2 cellular contexts compared by ENCODE assay signal in the genomic region with DNA sequence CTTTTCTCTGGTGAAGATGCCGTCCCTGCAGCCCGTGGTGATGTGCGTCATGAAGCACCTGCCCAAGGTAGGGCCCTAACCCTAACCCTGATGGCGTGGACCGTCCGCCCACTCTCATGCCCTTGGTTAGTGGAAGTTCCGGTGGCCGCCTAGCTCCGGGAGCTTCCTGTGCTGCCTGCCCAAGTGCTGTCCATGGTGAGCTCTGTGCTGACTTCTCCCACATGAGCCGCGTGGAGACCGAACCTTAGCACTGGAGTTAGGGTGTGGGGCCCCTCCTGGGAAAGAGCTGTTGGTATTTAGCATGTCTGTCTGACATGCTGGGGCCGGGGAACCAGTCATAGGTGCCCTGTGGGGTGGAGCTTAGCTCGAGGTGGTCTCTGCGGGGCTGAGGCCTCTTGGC.
TF ChIP-seq lines count a peak whose summit lies in the region.

No MANE protein-coding gene starts in this region.

TF ChIP-seq in IMR-90, 13 proteins besides CTCF, POLR2A, EP300 and RAD21:
- TF ChIP-seq RCOR1 (IDR thresholded peaks at IDR 0.05; ENCODE audit: insufficient replicate concordance, low read length), result no peak
- no peak for TF ChIP-seq SMC3 (IDR thresholded peaks at IDR 0.05; ENCODE audit: low read depth, low read length)
- no peak for TF ChIP-seq MXI1 (IDR thresholded peaks at IDR 0.05; ENCODE audit: borderline replicate concordance, low read depth, low read length)
- no peak for TF ChIP-seq MAFK (IDR thresholded peaks at IDR 0.05; ENCODE audit: low read depth, low read length)
- TF ChIP-seq, protein P1, sequence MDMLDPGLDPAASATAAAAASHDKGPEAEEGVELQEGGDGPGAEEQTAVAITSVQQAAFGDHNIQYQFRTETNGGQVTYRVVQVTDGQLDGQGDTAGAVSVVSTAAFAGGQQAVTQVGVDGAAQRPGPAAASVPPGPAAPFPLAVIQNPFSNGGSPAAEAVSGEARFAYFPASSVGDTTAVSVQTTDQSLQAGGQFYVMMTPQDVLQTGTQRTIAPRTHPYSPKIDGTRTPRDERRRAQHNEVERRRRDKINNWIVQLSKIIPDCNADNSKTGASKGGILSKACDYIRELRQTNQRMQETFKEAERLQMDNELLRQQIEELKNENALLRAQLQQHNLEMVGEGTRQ (IDR thresholded peaks at IDR 0.05; ENCODE audit: low read depth, low read length), result no peak
- TF ChIP-seq, protein P2, sequence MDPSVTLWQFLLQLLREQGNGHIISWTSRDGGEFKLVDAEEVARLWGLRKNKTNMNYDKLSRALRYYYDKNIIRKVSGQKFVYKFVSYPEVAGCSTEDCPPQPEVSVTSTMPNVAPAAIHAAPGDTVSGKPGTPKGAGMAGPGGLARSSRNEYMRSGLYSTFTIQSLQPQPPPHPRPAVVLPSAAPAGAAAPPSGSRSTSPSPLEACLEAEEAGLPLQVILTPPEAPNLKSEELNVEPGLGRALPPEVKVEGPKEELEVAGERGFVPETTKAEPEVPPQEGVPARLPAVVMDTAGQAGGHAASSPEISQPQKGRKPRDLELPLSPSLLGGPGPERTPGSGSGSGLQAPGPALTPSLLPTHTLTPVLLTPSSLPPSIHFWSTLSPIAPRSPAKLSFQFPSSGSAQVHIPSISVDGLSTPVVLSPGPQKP (IDR thresholded peaks at IDR 0.05; ENCODE audit: borderline replicate concordance, low read depth, low read length), result no peak

TF ChIP-seq in HEK293T, 16 proteins besides CTCF, POLR2A, EP300 and RAD21:
- no peak for TF ChIP-seq FOXK2 (IDR thresholded peaks at IDR 0.05)
- no peak for TF ChIP-seq ARNT (IDR thresholded peaks at IDR 0.05)
- TF ChIP-seq HDGF (IDR thresholded peaks at IDR 0.05; ENCODE audit: borderline replicate concordance), result no peak
- TF ChIP-seq BHLHE40 (IDR thresholded peaks at IDR 0.05; ENCODE audit: borderline replicate concordance), result no peak
- no peak for TF ChIP-seq L3MBTL2 (conservative IDR thresholded peaks at IDR 0.05)
- no peak for TF ChIP-seq SP1 (IDR thresholded peaks at IDR 0.05)
- no peak for TF ChIP-seq CTBP1 (IDR thresholded peaks at IDR 0.05; ENCODE audit: borderline replicate concordance)
- no peak for TF ChIP-seq ELF4 (IDR thresholded peaks at IDR 0.05)
- TF ChIP-seq FOXM1 (IDR thresholded peaks at IDR 0.05; ENCODE audit: borderline replicate concordance), result no peak
- no peak for TF ChIP-seq TARDBP (IDR thresholded peaks at IDR 0.05)
- no peak for TF ChIP-seq ZNF384 (IDR thresholded peaks at IDR 0.05)
- no peak for TF ChIP-seq NFRKB (IDR thresholded peaks at IDR 0.05)
- no peak for TF ChIP-seq FOXA1 (IDR thresholded peaks at IDR 0.05)
- TF ChIP-seq, protein P3, sequence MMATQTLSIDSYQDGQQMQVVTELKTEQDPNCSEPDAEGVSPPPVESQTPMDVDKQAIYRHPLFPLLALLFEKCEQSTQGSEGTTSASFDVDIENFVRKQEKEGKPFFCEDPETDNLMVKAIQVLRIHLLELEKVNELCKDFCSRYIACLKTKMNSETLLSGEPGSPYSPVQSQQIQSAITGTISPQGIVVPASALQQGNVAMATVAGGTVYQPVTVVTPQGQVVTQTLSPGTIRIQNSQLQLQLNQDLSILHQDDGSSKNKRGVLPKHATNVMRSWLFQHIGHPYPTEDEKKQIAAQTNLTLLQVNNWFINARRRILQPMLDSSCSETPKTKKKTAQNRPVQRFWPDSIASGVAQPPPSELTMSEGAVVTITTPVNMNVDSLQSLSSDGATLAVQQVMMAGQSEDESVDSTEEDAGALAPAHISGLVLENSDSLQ (IDR thresholded peaks at IDR 0.05), result no peak
- no peak for TF ChIP-seq LEF1 (IDR thresholded peaks at IDR 0.05; ENCODE audit: borderline replicate concordance)
- no peak for TF ChIP-seq SUZ12 (IDR thresholded peaks at IDR 0.05)
